In the genomic region with DNA sequence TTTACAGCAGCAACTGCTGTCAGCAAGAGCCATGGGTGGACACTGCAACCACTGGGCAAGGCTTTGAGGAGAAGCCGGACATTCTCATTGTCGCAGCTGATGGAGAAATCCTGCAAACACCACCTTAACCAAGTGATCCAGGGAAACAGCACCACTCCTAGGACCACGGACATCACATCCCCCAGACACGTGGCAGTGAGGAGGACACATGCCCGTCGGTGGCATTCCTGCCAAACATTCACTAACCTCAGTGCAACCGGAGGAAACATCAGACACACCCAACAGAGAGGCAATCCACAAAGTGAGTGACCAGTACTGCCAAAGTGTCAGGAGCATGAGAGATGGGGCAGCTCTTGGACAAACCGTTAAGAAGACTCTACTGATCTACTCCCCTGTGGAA, we compare ENCODE assay signal across 18 cellular contexts. TPM values are rescaled to one million over a fixed set of nuclear protein-coding genes. Genes with fewer than 3 reads are reported as not detected.
DNase-seq lines count a peak whose midpoint lies in the region; ATAC-seq, FAIRE-seq and TF ChIP-seq lines count a peak whose summit lies in the region.
"Had no signal": no experiment of that assay in that cellular context is flagged by ENCODE, and none has a peak within 500 bp of the region (broad histone marks: within the 10 kb centered on the region; RNA-seq: fewer than 3 reads in every experiment).

No MANE protein-coding gene starts in this region.

- dilution Hi-C loops in endothelial cell of umbilical vein (cut with MboI; ENCODE audit: extremely low pct_ligation_motif_present, low sequenced_read_pairs) = no loop called here

- H3K27me3 Mint-ChIP-seq in GM23338 (ENCODE audit: insufficient read depth, low read depth, poor library complexity) (peaks cover 32% of the 10 kb centered on the region), osteocyte (ENCODE audit: unreplicated experiment) (peaks cover 7% of the 10 kb centered on the region)

- H3K27ac ChIP-seq in GM23338 (ENCODE audit: low read depth) = no peak overlapping the region
- no peak overlapping the region for H3K27ac ChIP-seq in endothelial cell of umbilical vein (ENCODE audit: insufficient read depth, low read depth, low read length)
- peak overlapping the region in 2 of 3 donors; percentile 4 to 5 for H3K27ac ChIP-seq in thyroid gland
- H3K27ac ChIP-seq: BLaER1 treated with 17β-estradiol and CSF1 and Interleukin-3, amounts not matched to agents 10 nM and 100 nM had no signal

- POLR2A ChIA-PET in endothelial cell of umbilical vein (lab: Charles Lee) = no interaction called here

- 0 out of 2 replicates have a peak, but pooled peaks cover 7% of the 10 kb centered on the region for H3K9me2 ChIP-seq in GM23338 (ENCODE audit: insufficient read depth)

- no peak for ATAC-seq in GM23338
- ATAC-seq: CD8-positive, alpha-beta T cell; HCT116 had no signal

- H3K9ac ChIP-seq in endothelial cell of umbilical vein (replicated peaks; ENCODE audit: extremely low read depth, insufficient read depth, low read length) = no peak overlapping the region
- H3K9ac ChIP-seq: BLaER1 treated with 17β-estradiol and CSF1 and Interleukin-3, amounts not matched to agents 10 nM and 100 nM had no signal

- WGBS in thyroid gland, 2 donors = 70 to 76% methylated on average over 8 of the region's 8 CpGs

- H2AFZ ChIP-seq in GM23338 = peak overlapping the region; percentile 18; the same call in 1 of the 2 replicates
- no peak overlapping the region for H2AFZ ChIP-seq in endothelial cell of umbilical vein (ENCODE audit: low read depth, low read length)

- DNase-seq in GM23338 (ENCODE audit: low spot score) (no peak), endothelial cell of umbilical vein (ENCODE audit: low read depth, low spot score) (no peak), osteocyte (ENCODE audit: extremely low spot score, unreplicated experiment) (peak; percentile 83), thyroid gland (no peak)
- DNase-seq in stimulated activated naive CD4-positive, alpha-beta T cell (lab: John Stamatoyannopoulos, UW) = no peak
- DNase-seq in effector CD8-positive, alpha-beta T cell (lab: John Stamatoyannopoulos, UW) = no peak
- DNase-seq: Calu3; CD8-positive, alpha-beta T cell; DMS79 treated with DMSO at 0.1 percent for 48 hours; GF-D8; GOT3; H7; HFFc6 had no signal

- no TSS peak for BruUV-seq in endothelial cell of umbilical vein (replicated peaks; lab: Mats Ljungman, UMichigan)

- H3K4me1 ChIP-seq in GM23338 (ENCODE audit: insufficient read depth) (0 out of 2 replicates have a peak, but pooled peaks cover 12% of the 10 kb centered on the region), endothelial cell of umbilical vein (ENCODE audit: control insufficient read depth, extremely low read depth, insufficient read depth, low read length) (no peaks in the 10 kb centered on the region), thyroid gland (peaks cover 18 to 24% of the 10 kb centered on the region in 2 donors)

- no peaks in the 10 kb centered on the region for H3K27me3 ChIP-seq in GM23338 (ENCODE audit: insufficient read depth)
- peaks cover 0 to 7% of the 10 kb centered on the region in 2 experiments for H3K27me3 ChIP-seq in endothelial cell of umbilical vein (ENCODE audit: control insufficient read depth in 2 of 2, insufficient read depth in 2 of 2, low read length in 2 of 2)
- H3K27me3 ChIP-seq in thyroid gland = peaks cover 5% of the 10 kb centered on the region

- H3K9me3 Mint-ChIP-seq in GM23338 (peaks cover 89% of the 10 kb centered on the region), osteocyte (ENCODE audit: unreplicated experiment) (peaks cover 3% of the 10 kb centered on the region)

- CTCF ChIA-PET in endothelial cell of umbilical vein (lab: Charles Lee) = no interaction called here

- H3K4me1 Mint-ChIP-seq in GM23338 = peaks cover 16% of the 10 kb centered on the region
- no peaks in the 10 kb centered on the region for H3K4me1 Mint-ChIP-seq in osteocyte (ENCODE audit: unreplicated experiment)

- H3K9me3 ChIP-seq in endothelial cell of umbilical vein (replicated peaks; ENCODE audit: control insufficient read depth, insufficient read depth, low read length) (no peaks in the 10 kb centered on the region), thyroid gland (no peaks in the 10 kb centered on the region)

- H3K79me2 ChIP-seq in GM23338 (replicated peaks; ENCODE audit: insufficient read depth) (no peaks in the 10 kb centered on the region), endothelial cell of umbilical vein (ENCODE audit: control insufficient read depth, insufficient read depth, low read length) (no peaks in the 10 kb centered on the region)

- TF ChIP-seq CTCF in GM23338 (conservative IDR thresholded peaks at IDR 0.05; ENCODE audit: low read depth in 2 of 2) (no peak), endothelial cell of umbilical vein (IDR thresholded peaks at IDR 0.05; ENCODE audit: extremely low read depth in 1 of 2, insufficient read depth in 1 of 2, low read depth in 1 of 2, low read length in 2 of 2) (no peak), osteocyte (IDR thresholded peaks at IDR 0.05) (no peak), thyroid gland (IDR thresholded peaks at IDR 0.05) (no peak)

- H4K20me1 ChIP-seq in GM23338 (replicated peaks; ENCODE audit: insufficient read depth) (no peaks in the 10 kb centered on the region), endothelial cell of umbilical vein (replicated peaks; ENCODE audit: control insufficient read depth, extremely low read depth, insufficient read depth, low read length) (no peaks in the 10 kb centered on the region)

- H3K4me3 Mint-ChIP-seq in GM23338 (no peak overlapping the region), osteocyte (ENCODE audit: unreplicated experiment) (no peak overlapping the region)
- H3K4me3 Mint-ChIP-seq: B cell; CD8-positive, alpha-beta T cell; HFFc6 had no signal

- no peaks in the 10 kb centered on the region for H3K9me1 ChIP-seq in endothelial cell of umbilical vein (replicated peaks; ENCODE audit: control insufficient read depth, extremely low read depth, insufficient read depth, low read length)

- peak; percentile 21 for FAIRE-seq in endothelial cell of umbilical vein (lab: Jason Lieb, UNC)
- FAIRE-seq: HTR-8/SVneo had no signal

- H3K36me3 Mint-ChIP-seq in GM23338 (ENCODE audit: low read depth) (peaks cover 26% of the 10 kb centered on the region), osteocyte (ENCODE audit: unreplicated experiment) (no peaks in the 10 kb centered on the region)
- H3K36me3 Mint-ChIP-seq: CD8-positive, alpha-beta T cell had no signal

- no peak overlapping the region for H3K4me3 ChIP-seq in GM23338
- H3K4me3 ChIP-seq in endothelial cell of umbilical vein (replicated peaks in 1 of 3; ENCODE audit: insufficient read depth in 1 of 3, low read depth in 1 of 3, low read length in 3 of 3) = no peak overlapping the region
- H3K4me3 ChIP-seq in thyroid gland (replicated peaks in 1 of 3) = no peak overlapping the region
- H3K4me3 ChIP-seq: BLaER1 treated with 17β-estradiol and CSF1 and Interleukin-3, amounts not matched to agents 10 nM and 100 nM had no signal

- H3K36me3 ChIP-seq in GM23338 (ENCODE audit: insufficient read depth) = peaks cover 20% of the 10 kb centered on the region
- H3K36me3 ChIP-seq in endothelial cell of umbilical vein (ENCODE audit: control insufficient read depth in 2 of 2, extremely low read depth in 1 of 2, insufficient read depth in 2 of 2, low read length in 2 of 2) = no peaks in the 10 kb centered on the region
- H3K36me3 ChIP-seq in thyroid gland = no peaks in the 10 kb centered on the region
- H3K36me3 ChIP-seq: BLaER1 treated with 17β-estradiol and CSF1 and Interleukin-3, amounts not matched to agents 10 nM and 100 nM had no signal

- no peaks in the 10 kb centered on the region for H3F3A ChIP-seq in GM23338 (replicated peaks; ENCODE audit: low read depth)

- 0 out of 2 replicates have a peak overlapping the region, but pooled peaks have one; percentile 11 for H3K4me2 ChIP-seq in GM23338
- no peak overlapping the region for H3K4me2 ChIP-seq in endothelial cell of umbilical vein (ENCODE audit: insufficient read depth, low read length)
- H3K4me2 ChIP-seq: BLaER1 treated with 17β-estradiol and CSF1 and Interleukin-3, amounts not matched to agents 10 nM and 100 nM had no signal

- TF ChIP-seq POLR2A in endothelial cell of umbilical vein (IDR thresholded peaks at IDR 0.05; ENCODE audit: low read depth, low read length) (no peak), thyroid gland (IDR thresholded peaks at IDR 0.05) (no peak)

- H3K27ac Mint-ChIP-seq in GM23338 (no peak overlapping the region), osteocyte (ENCODE audit: unreplicated experiment) (no peak overlapping the region)
- H3K27ac Mint-ChIP-seq: B cell; CD8-positive, alpha-beta T cell; HFFc6 had no signal

- intact Hi-C loops in endothelial cell of umbilical vein (cut with micrococcal nuclease) (loop anchor here (5.0 kb wide), 1 partner anchor 188 kb away; no protein-coding TSS in a partner anchor), thyroid gland (cut with DNase I) (no loop called here)

TF ChIP-seq in GM23338, 12 proteins besides CTCF, POLR2A, EP300 and RAD21 (continues in another document):
- TF ChIP-seq EZH2 (IDR thresholded peaks at IDR 0.05; ENCODE audit: low read depth, unreplicated experiment) (no peak), NANOG (IDR thresholded peaks at IDR 0.05; ENCODE audit: borderline replicate concordance) (no peak), ZNF114 (CRISPR knock-in tag; IDR thresholded peaks at IDR 0.05) (no peak), POLR2AphosphoS5 (IDR thresholded peaks at IDR 0.05; ENCODE audit: low read depth) (no peak)

TF ChIP-seq in endothelial cell of umbilical vein, 7 proteins besides CTCF, POLR2A, EP300 and RAD21 (continues in another document):
- TF ChIP-seq FOS (IDR thresholded peaks at IDR 0.05; ENCODE audit: borderline replicate concordance, insufficient read depth, low read length) (no peak), GATA2 (IDR thresholded peaks at IDR 0.05; ENCODE audit: insufficient read depth, insufficient read length, low read depth, low read length) (no peak)
- TF ChIP-seq, protein P1, sequence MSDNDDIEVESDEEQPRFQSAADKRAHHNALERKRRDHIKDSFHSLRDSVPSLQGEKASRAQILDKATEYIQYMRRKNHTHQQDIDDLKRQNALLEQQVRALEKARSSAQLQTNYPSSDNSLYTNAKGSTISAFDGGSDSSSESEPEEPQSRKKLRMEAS (IDR thresholded peaks at IDR 0.05; ENCODE audit: insufficient read depth, insufficient read length) = no peak

RNA-seq across cellular contexts. Expression of a gene that starts 16.6 kb away (rescaled TPM):
- total RNA-seq in GM23338 (2014; rRNA removed; shearing (Covaris generic)) = 0.97 and 1.3 TPM in 2 replicates
- polyA plus RNA-seq in GM23338 (2016; fragmentation: Nextera tagmentation; extraction: Ambion mirVana) (1.9 and 4.1 TPM in 2 replicates), endothelial cell of umbilical vein (not detected in 2 replicates)
- total RNA-seq in endothelial cell of umbilical vein (not detected in 2 replicates), osteocyte (not detected in 2 replicates), thyroid gland (1 to 10 TPM in 3 of 4 donors, under 1 TPM in 1; 0.54 to 2.3 (median 1.3) TPM)
- polyA plus RNA-seq in endothelial cell of umbilical vein (2011; cell fraction: cytosol; rRNA removed) = 0.01 TPM in 1 of 2 replicates, not detected in the other
- polyA plus RNA-seq in endothelial cell of umbilical vein (2011; cell fraction: nucleus; rRNA removed) = not detected in 2 replicates
- not detected in 2 replicates for polyA plus RNA-seq in endothelial cell of umbilical vein (2012)
- polyA minus RNA-seq in endothelial cell of umbilical vein = not detected in 2 replicates
- polyA minus RNA-seq in endothelial cell of umbilical vein (2011; cell fraction: cytosol; rRNA and poly(A)+ RNA removed) = not detected
- not detected in 2 replicates for polyA minus RNA-seq in endothelial cell of umbilical vein (2011; cell fraction: nucleus; rRNA and poly(A)+ RNA removed)
- total RNA-seq: A172, Calu3, HFFc6 had no signal

Comparison
In these comparisons a context has a peak if more than half of its experiments do, and no peak if none do; other contexts are left out.
1. H3K27ac ChIP-seq: peak in thyroid gland (2 of 3); none in GM23338 (single experiment) and endothelial cell of umbilical vein (single experiment).